26 cellular contexts compared by ENCODE assay signal in the genomic region with DNA sequence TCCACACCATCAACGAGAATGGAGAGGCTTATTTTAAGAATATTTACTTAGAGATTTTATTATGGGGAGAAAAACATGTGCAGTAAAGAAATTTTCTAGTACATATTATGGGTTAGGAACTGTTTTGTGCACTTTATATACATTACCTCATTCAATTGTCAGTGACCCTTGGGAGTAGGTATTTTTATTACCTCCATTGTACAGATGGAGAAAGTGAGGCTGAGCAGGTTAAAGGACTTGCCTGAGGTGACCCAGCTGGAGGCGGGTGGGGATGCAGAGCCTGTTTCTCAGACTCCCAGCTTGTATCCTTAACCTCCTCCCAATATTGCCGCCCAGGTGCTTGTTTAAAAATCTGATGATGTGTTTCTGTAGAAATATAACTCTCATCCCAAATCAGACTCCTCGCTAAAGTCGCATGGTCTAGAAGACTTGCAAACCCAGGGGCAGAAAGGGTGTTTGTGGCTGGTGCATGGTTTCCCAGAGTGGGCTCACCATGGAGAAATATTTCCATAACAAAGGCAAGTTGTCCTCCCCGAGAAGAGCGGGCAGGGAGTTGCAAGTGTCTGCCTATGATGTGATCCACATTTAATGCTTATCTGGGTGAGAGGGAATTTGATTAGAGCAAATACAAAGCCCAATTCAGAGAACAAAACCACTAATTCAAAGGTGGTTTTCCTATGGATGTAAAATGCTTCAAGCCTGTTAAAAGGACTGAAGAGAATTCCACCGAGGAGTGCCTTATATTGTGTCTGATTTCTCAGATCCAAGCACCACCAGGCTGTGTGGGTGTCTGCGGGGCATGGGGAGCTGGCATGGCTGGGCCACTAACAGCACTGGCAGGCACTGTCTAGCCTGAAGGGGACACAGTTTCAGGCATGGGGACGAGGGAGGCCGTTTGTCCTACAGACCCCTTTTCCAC.
DNase-seq lines count a peak whose midpoint lies in the region; ATAC-seq and TF ChIP-seq lines count a peak whose summit lies in the region.
"Had no signal": no experiment of that assay in that cellular context is flagged by ENCODE, and none has a peak within 500 bp of the region (broad histone marks: within the 10 kb centered on the region; RNA-seq: fewer than 3 reads in every experiment).

No MANE protein-coding gene starts in this region.

- H3K9me3 Mint-ChIP-seq in brain = peaks cover 0 to 12% (median 5%) of the 10 kb centered on the region in 5 experiments
- peaks cover 4% of the 10 kb centered on the region for H3K9me3 Mint-ChIP-seq in CD4-positive, alpha-beta T cell
- H3K9me3 Mint-ChIP-seq: activated B cell treated with CpG ODN at 0.5 μM for 24 hours; activated naive CD4-positive, alpha-beta T cell treated with anti-CD3 and anti-CD28 coated beads, Interleukin-2, amount 10 ng/mL, durations not matched to agents 7 days and 5 days had no signal

- intact Hi-C loops in CD4-positive, alpha-beta T cell (cut with DNase I, micrococcal nuclease) = no loop called here

- H3K27me3 Mint-ChIP-seq in brain = peaks cover 5% of the 10 kb centered on the region
- peaks cover 11% of the 10 kb centered on the region for H3K27me3 Mint-ChIP-seq in CD4-positive, alpha-beta T cell
- H3K27me3 Mint-ChIP-seq: activated B cell treated with CpG ODN at 0.5 μM for 24 hours had no signal

- no peak for TF ChIP-seq CTCF in brain (conservative IDR thresholded peaks at IDR 0.05)
- no peak for TF ChIP-seq CTCF in CD4-positive, alpha-beta T cell (IDR thresholded peaks at IDR 0.05)

- no peaks in the 10 kb centered on the region for H3K27me3 ChIP-seq in CD4-positive, alpha-beta T cell (ENCODE audit: control insufficient read depth, insufficient read depth, low read length)
- H3K27me3 ChIP-seq: adrenal gland, hepatocyte, transverse colon had no signal

- CTCF ChIA-PET in CD4-positive, alpha-beta T cell (lab: Charles Lee) = no interaction called here

- no peaks in the 10 kb centered on the region for H3K9me3 ChIP-seq in CD4-positive, alpha-beta T cell (ENCODE audit: control insufficient read depth, low read length)
- H3K9me3 ChIP-seq: adrenal gland, Caco-2, left lung, psoas muscle, transverse colon had no signal

- H3K4me1 Mint-ChIP-seq in brain = peaks cover 34% of the 10 kb centered on the region
- H3K4me1 Mint-ChIP-seq in CD4-positive, alpha-beta T cell (ENCODE audit: low read depth) = no peaks in the 10 kb centered on the region
- H3K4me1 Mint-ChIP-seq: activated B cell treated with CpG ODN at 0.5 μM for 24 hours; activated naive CD4-positive, alpha-beta T cell treated with anti-CD3 and anti-CD28 coated beads, Interleukin-2, amount 10 ng/mL, durations not matched to agents 7 days and 5 days had no signal

- no peak for ATAC-seq in CD4-positive, alpha-beta T cell (ENCODE audit: poor library complexity)
- ATAC-seq in HG03196 (IDR thresholded peaks at IDR 0.05; ENCODE audit: unreplicated experiment) (no peak), GM21360 (IDR thresholded peaks at IDR 0.05; ENCODE audit: unreplicated experiment) (no peak)
- ATAC-seq: left lung, psoas muscle had no signal

- no peak overlapping the region for H3K27ac ChIP-seq in CD4-positive, alpha-beta T cell (ENCODE audit: low read depth, low read length)
- H3K27ac ChIP-seq: 22Rv1, adrenal gland, C4-2B, hepatocyte, left lung, psoas muscle, RWPE1, transverse colon had no signal

- POLR2A ChIA-PET in CD4-positive, alpha-beta T cell (lab: Charles Lee) = no interaction called here

- no peaks in the 10 kb centered on the region for H3K36me3 Mint-ChIP-seq in brain
- no peaks in the 10 kb centered on the region for H3K36me3 Mint-ChIP-seq in CD4-positive, alpha-beta T cell (ENCODE audit: low read depth)
- H3K36me3 Mint-ChIP-seq: activated naive CD4-positive, alpha-beta T cell treated with anti-CD3 and anti-CD28 coated beads, Interleukin-2, amount 10 ng/mL, durations not matched to agents 7 days and 5 days had no signal

- peak overlapping the region in 4 of 5 experiments; percentile 29 to 61 (median 46) for H3K4me3 Mint-ChIP-seq in brain
- H3K4me3 Mint-ChIP-seq in CD4-positive, alpha-beta T cell = no peak overlapping the region
- H3K4me3 Mint-ChIP-seq: activated B cell treated with CpG ODN at 0.5 μM for 24 hours; activated naive CD4-positive, alpha-beta T cell treated with anti-CD3 and anti-CD28 coated beads, Interleukin-2, amount 10 ng/mL, durations not matched to agents 7 days and 5 days had no signal

- DNase-seq in DMS 273 (lab: John Stamatoyannopoulos, UW; ENCODE audit: unreplicated experiment) (peak; percentile 74), DMS 273 treated with DMSO at 0.1 percent for 48 hours (lab: John Stamatoyannopoulos, UW) (no peak), medulla oblongata (ENCODE audit: extremely low spot score) (peak; percentile 24), DMS153 treated with DMSO at 0.1 percent for 48 hours (lab: John Stamatoyannopoulos, UW; ENCODE audit: unreplicated experiment) (no peak)
- DNase-seq in CD4-positive, alpha-beta T cell = no peak
- DNase-seq: activated B cell treated with CpG ODN at 0.5 μM for 24 hours; activated CD4-positive, alpha-beta T cell treated with anti-CD3 and anti-CD28 coated beads, Interleukin-2, amount 50 U/mL, for 1 hour; activated naive CD4-positive, alpha-beta T cell treated with anti-CD3 and anti-CD28 coated beads, Interleukin-2, amount 10 ng/mL, durations not matched to agents 7 days and 5 days; adrenal gland; Caco-2; GOT3; left lung; mesenchymal stem cell; NCI-H146; NCI-H2107; OCI-M1; psoas muscle; stimulated activated CD4-positive, alpha-beta T cell treated with anti-CD3 and anti-CD28 coated beads, Interleukin-4, amount 100 ng/mL, for 24 hours; transverse colon had no signal

- H3K27ac Mint-ChIP-seq in brain = peak overlapping the region; percentile 31 to 87 (median 60)
- H3K27ac Mint-ChIP-seq in CD4-positive, alpha-beta T cell = no peak overlapping the region
- H3K27ac Mint-ChIP-seq: activated B cell treated with CpG ODN at 0.5 μM for 24 hours; activated naive CD4-positive, alpha-beta T cell treated with anti-CD3 and anti-CD28 coated beads, Interleukin-2, amount 10 ng/mL, durations not matched to agents 7 days and 5 days had no signal

Comparison
In these comparisons a context has a peak if more than half of its experiments do, and no peak if none do; other contexts are left out.
1. DNase-seq: peak in DMS 273 (single experiment) and medulla oblongata (single experiment); none in DMS 273 treated with DMSO at 0.1 percent for 48 hours (single experiment), CD4-positive, alpha-beta T cell (0 of 10) and DMS153 treated with DMSO at 0.1 percent for 48 hours (single experiment).